Comparison of ENCODE assay signal across 8 cellular contexts in the genomic region with DNA sequence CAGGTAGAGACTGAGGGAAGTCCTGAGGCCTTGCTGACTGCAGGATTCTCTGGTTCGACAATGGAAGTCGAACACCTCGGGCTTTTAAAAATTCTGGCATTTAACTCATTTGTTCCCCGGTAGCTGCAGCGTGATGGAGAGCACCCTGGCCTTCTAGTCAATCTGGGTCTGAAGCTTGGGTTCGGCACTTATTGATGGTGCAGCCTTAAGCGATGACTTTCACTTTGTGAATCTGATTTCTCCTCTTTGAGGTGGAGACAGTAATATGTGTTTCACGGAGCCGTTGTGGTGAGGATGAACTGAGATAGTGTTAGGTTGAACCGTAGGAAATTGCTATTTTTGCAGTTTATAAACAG. TPM values are rescaled to one million over a fixed set of nuclear protein-coding genes. Genes with fewer than 3 reads are reported as not detected.
DNase-seq lines count a peak whose midpoint lies in the region; ATAC-seq and TF ChIP-seq lines count a peak whose summit lies in the region.

No MANE protein-coding gene starts in this region.

- H2AFZ ChIP-seq in smooth muscle cell (ENCODE audit: low read depth), result peak overlapping the region; percentile 84

- H3K4me2 ChIP-seq in smooth muscle cell, result peak overlapping the region; percentile 82

- POLR2A ChIA-PET in WTC11 (lab: Charles Lee), result interaction anchor here (0.7 kb wide), 1 partner anchor 42 kb away, joined by 3 read pairs; a partner anchor contains a TSS

- H3K36me3 ChIP-seq in HAP-1 (replicated peaks) (peaks cover 28% of the 10 kb centered on the region), smooth muscle cell (ENCODE audit: low read depth) (no peaks in the 10 kb centered on the region)

- H3K4me3 ChIP-seq in HAP-1, result peak overlapping the region; percentile 85
- H3K4me3 ChIP-seq in right cardiac atrium (ENCODE audit: low read length), result peak overlapping the region; percentile 30
- peak overlapping the region; percentile 44 for H3K4me3 ChIP-seq in smooth muscle cell

- no peak for DNase-seq in HAP-1 (ENCODE audit: low spot score in 2 of 2)
- no peak for DNase-seq in WTC11 (ENCODE audit: low spot score)
- DNase-seq in right cardiac atrium, result no peak
- no peak for DNase-seq in smooth muscle cell (lab: John Stamatoyannopoulos, UW; ENCODE audit: unreplicated experiment)
- DNase-seq in NCI-H1092 (lab: John Stamatoyannopoulos, UW), result no peak
- DNase-seq in DMS79 treated with DMSO at 0.1 percent for 48 hours (lab: John Stamatoyannopoulos, UW), result no peak
- no peak for DNase-seq in glomerular visceral epithelial cell (ENCODE audit: extremely low spot score)
- no peak for DNase-seq in SW480 (ENCODE audit: low spot score)

- H3K4me1 ChIP-seq in HAP-1 (peaks cover 21% of the 10 kb centered on the region), right cardiac atrium (ENCODE audit: control insufficient read depth, insufficient read depth, low read length) (no peaks in the 10 kb centered on the region), smooth muscle cell (ENCODE audit: low read depth) (peaks cover 13% of the 10 kb centered on the region)

- in situ Hi-C loops in HAP-1 (cut with MboI; ENCODE audit: low sequenced_read_pairs), result no loop called here

- peaks cover 31% of the 10 kb centered on the region for H3K79me2 ChIP-seq in smooth muscle cell (ENCODE audit: low read depth)

- H3K9me3 ChIP-seq in HAP-1 (no peaks in the 10 kb centered on the region), right cardiac atrium (ENCODE audit: control insufficient read depth, low read length) (no peaks in the 10 kb centered on the region), smooth muscle cell (replicated peaks; ENCODE audit: low read depth) (no peaks in the 10 kb centered on the region)

- CTCF ChIA-PET in WTC11 (lab: Charles Lee), result interaction anchor here (1.0 to 1.6 kb wide), 4 partner anchors 12 to 46 kb away, joined by 3 to 12 read pairs (median 6); no protein-coding TSS in a partner anchor

- intact Hi-C loops in right cardiac atrium (cut with DNase I), result loop anchor here in 2 of 4 donors (5.0 to 10.0 kb wide), 3 partner anchors 41 to 76 kb away; a partner anchor contains a TSS

- no peaks in the 10 kb centered on the region for H3F3A ChIP-seq in smooth muscle cell (ENCODE audit: low read depth)

- H3K27ac ChIP-seq in right cardiac atrium (ENCODE audit: low read length), result peak overlapping the region; percentile 13
- H3K27ac ChIP-seq in smooth muscle cell (ENCODE audit: low read depth), result no peak overlapping the region

- peak overlapping the region; percentile 44 for H3K27ac Mint-ChIP-seq in WTC11

- TF ChIP-seq CTCF in WTC11 (IDR thresholded peaks at IDR 0.05), result no peak
- TF ChIP-seq CTCF in smooth muscle cell (IDR thresholded peaks at IDR 0.05; ENCODE audit: borderline replicate concordance, insufficient read depth, poor library complexity, severe bottlenecking), result no peak

- H3K4me3 Mint-ChIP-seq in WTC11, result peak overlapping the region; percentile 80

- peaks cover 6% of the 10 kb centered on the region for H4K20me1 ChIP-seq in smooth muscle cell (ENCODE audit: low read depth)

- H3K27me3 ChIP-seq in HAP-1 (ENCODE audit: low read depth), result no peaks in the 10 kb centered on the region
- H3K27me3 ChIP-seq in right cardiac atrium (ENCODE audit: control insufficient read depth, insufficient read depth), result no peaks in the 10 kb centered on the region
- peaks cover 3% of the 10 kb centered on the region for H3K27me3 ChIP-seq in smooth muscle cell (ENCODE audit: low read depth)

- ATAC-seq in WTC11, result no peak
- no peak for ATAC-seq in right cardiac atrium

- no peaks in the 10 kb centered on the region for H3K9me3 Mint-ChIP-seq in WTC11

- H3K36me3 Mint-ChIP-seq in WTC11, result no peaks in the 10 kb centered on the region

- no peak overlapping the region for H3K9ac ChIP-seq in smooth muscle cell (ENCODE audit: low read depth)

- 42% methylated on average over 10 of the region's 10 CpGs for WGBS in right cardiac atrium
- WGBS in smooth muscle cell (ENCODE audit: low lambda C conversion rate), result 53% methylated on average over 10 of the region's 10 CpGs

- peaks cover 17% of the 10 kb centered on the region for H3K4me1 Mint-ChIP-seq in WTC11

- H3K27me3 Mint-ChIP-seq in WTC11 (ENCODE audit: low read depth), result peaks cover 28% of the 10 kb centered on the region

TF ChIP-seq in WTC11, 78 proteins besides CTCF, POLR2A, EP300 and RAD21 (continues in another document):
- no peak for TF ChIP-seq FOXP1 (CRISPR knock-in tag; IDR thresholded peaks at IDR 0.05; ENCODE audit: borderline replicate concordance)
- TF ChIP-seq, protein P1, sequence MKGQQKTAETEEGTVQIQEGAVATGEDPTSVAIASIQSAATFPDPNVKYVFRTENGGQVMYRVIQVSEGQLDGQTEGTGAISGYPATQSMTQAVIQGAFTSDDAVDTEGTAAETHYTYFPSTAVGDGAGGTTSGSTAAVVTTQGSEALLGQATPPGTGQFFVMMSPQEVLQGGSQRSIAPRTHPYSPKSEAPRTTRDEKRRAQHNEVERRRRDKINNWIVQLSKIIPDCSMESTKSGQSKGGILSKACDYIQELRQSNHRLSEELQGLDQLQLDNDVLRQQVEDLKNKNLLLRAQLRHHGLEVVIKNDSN (CRISPR knock-in tag; IDR thresholded peaks at IDR 0.05), result no peak
- TF ChIP-seq, protein P2, sequence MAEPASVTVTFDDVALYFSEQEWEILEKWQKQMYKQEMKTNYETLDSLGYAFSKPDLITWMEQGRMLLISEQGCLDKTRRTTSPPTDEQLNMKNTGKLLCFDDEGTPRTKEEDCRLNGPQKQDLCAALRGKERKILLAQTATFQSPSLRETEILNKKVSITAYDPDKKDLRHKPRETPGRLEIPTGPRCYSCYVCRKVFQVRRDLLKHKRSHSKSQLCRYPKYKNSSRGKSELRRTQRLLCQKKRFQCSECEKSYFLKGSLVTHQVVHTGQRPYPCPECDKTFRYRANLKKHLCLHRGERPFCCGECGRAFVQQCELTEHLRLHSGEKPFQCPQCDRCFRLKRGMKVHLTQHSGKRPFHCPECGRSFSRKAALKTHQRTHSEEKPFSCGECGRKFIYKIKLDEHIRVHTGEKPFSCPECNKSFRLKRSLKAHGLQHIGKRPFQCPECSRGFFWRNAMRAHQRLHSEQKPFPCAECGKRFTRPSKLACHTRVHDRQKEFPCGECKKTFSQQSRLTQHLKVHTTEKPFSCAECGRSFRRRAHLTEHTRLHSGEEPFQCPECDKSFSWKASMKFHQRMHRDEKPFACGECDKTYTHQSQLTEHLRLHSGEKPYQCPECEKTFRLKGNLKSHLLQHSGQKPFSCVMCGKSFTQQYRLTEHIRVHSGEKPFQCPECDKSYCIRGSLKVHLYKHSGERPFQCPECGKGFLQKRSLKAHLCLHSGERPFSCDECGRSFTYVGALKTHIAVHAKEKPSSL (CRISPR knock-in tag; conservative IDR thresholded peaks at IDR 0.05), result no peak
- TF ChIP-seq, protein P3, sequence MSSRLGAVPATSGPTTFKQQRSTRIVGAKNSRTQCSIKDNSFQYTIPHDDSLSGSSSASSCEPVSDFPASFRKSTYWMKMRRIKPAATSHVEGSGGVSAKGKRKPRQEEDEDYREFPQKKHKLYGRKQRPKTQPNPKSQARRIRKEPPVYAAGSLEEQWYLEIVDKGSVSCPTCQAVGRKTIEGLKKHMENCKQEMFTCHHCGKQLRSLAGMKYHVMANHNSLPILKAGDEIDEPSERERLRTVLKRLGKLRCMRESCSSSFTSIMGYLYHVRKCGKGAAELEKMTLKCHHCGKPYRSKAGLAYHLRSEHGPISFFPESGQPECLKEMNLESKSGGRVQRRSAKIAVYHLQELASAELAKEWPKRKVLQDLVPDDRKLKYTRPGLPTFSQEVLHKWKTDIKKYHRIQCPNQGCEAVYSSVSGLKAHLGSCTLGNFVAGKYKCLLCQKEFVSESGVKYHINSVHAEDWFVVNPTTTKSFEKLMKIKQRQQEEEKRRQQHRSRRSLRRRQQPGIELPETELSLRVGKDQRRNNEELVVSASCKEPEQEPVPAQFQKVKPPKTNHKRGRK (CRISPR knock-in tag; IDR thresholded peaks at IDR 0.05; ENCODE audit: borderline replicate concordance), result no peak
- no peak for TF ChIP-seq TEAD1 (CRISPR knock-in tag; IDR thresholded peaks at IDR 0.05)
- TF ChIP-seq ZNF263 (CRISPR knock-in tag; IDR thresholded peaks at IDR 0.05; ENCODE audit: low read depth), result no peak
- TF ChIP-seq, protein P4, sequence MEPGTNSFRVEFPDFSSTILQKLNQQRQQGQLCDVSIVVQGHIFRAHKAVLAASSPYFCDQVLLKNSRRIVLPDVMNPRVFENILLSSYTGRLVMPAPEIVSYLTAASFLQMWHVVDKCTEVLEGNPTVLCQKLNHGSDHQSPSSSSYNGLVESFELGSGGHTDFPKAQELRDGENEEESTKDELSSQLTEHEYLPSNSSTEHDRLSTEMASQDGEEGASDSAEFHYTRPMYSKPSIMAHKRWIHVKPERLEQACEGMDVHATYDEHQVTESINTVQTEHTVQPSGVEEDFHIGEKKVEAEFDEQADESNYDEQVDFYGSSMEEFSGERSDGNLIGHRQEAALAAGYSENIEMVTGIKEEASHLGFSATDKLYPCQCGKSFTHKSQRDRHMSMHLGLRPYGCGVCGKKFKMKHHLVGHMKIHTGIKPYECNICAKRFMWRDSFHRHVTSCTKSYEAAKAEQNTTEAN (CRISPR knock-in tag; IDR thresholded peaks at IDR 0.05), result no peak
- no peak for TF ChIP-seq CREB1 (CRISPR knock-in tag; IDR thresholded peaks at IDR 0.05)
- no peak for TF ChIP-seq EMX1 (CRISPR knock-in tag; IDR thresholded peaks at IDR 0.05)
- TF ChIP-seq OVOL2 (CRISPR knock-in tag; IDR thresholded peaks at IDR 0.05; ENCODE audit: borderline replicate concordance), result no peak

RNA-seq across cellular contexts. Expression of a gene that starts 0.6 kb away (rescaled TPM):
- total RNA-seq in WTC11 (2021) (40.8 to 42.1 TPM (median 41.9 TPM) in 3 replicates), right cardiac atrium (10 to 100 TPM; 39.7 to 53.6 (median 45.0) TPM), smooth muscle cell (24.6 and 29.2 TPM in 2 replicates)
- polyA plus RNA-seq in right cardiac atrium (34.5 TPM), smooth muscle cell (40.3 and 59.2 TPM in 2 replicates)

RNA-seq across cellular contexts. Expression of a gene that starts 42.0 kb away (rescaled TPM):
- total RNA-seq in WTC11 (2021) (858 to 1,399 TPM (median 1,351 TPM) in 3 replicates), right cardiac atrium (1,000 to 10,000 TPM in 2 of 4 donors, 100 to 1,000 TPM in 2; 822 to 1,102 (median 1,021) TPM), smooth muscle cell (1,078 and 1,125 TPM in 2 replicates)
- polyA plus RNA-seq in right cardiac atrium (840 TPM), smooth muscle cell (1,598 and 1,642 TPM in 2 replicates)

RNA-seq across cellular contexts. Expression of a gene that starts 47.0 kb away (rescaled TPM):
- total RNA-seq in WTC11 (2021) (not detected in 3 replicates), right cardiac atrium (1 to 10 TPM in 3 of 4 donors, under 1 TPM in 1; 0.42 to 2.2 (median 1.4) TPM), smooth muscle cell (0.81 and 1.9 TPM in 2 replicates)
- polyA plus RNA-seq in right cardiac atrium (1.5 TPM), smooth muscle cell (0.19 and 0.43 TPM in 2 replicates)

Comparison
In these comparisons a context has a peak if more than half of its experiments do, and no peak if none do; other contexts are left out.
1. H3K4me3 ChIP-seq: peak in every context shown above with its lines; median percentile 85 in HAP-1; 44 in smooth muscle cell; 30 in right cardiac atrium.